8 cellular contexts compared by ENCODE assay signal in the genomic region with DNA sequence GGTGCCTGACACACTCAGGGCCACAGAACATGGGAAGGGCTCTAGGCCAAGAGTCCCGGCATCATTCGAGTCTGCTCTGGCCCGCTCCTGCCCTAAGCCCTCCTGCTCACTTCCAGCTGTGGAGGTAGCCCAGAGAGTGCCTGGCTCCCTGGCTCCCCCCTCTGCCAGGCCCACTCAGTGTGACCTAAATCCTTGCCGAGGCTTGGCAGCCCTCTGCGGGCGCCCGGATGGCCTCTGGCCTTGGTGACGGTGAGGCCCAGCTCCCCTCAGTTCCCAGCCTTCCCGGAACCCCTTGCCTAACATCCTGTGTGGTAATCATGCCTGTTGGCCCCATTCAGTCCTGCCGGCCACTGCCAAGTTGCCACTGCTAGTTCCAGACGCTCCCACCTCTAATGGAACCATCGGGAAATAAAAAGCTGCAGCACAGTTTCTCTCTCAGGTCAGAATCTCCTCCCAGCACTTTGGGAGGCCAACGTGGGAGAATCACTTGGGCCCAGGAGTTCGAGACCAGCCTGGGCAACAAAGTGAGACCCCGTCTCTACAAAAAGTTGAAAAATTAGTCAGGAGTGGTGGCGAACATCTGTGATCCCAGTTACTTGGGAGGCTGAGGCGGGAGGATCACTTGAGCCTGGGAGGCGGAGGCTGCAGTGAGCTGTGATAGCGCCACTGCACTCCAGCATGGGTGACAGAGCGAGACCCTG. TPM values are rescaled to one million over a fixed set of nuclear protein-coding genes. Genes with fewer than 3 reads are reported as not detected.
A peak's percentile ranks its signal among the peaks of the same experiment; 100 is the strongest.
DNase-seq lines count a peak whose midpoint lies in the region; ATAC-seq, FAIRE-seq and TF ChIP-seq lines count a peak whose summit lies in the region.

No MANE protein-coding gene starts in this region.

- no peak for TF ChIP-seq CTCF in CD14-positive monocyte (IDR thresholded peaks at IDR 0.05)
- TF ChIP-seq CTCF in pancreas (IDR thresholded peaks at IDR 0.05): no peak
- TF ChIP-seq CTCF in D721Med (IDR thresholded peaks at IDR 0.05; ENCODE audit: insufficient read depth, missing control alignments): no peak

- intact Hi-C loops in CD14-positive monocyte (cut with micrococcal nuclease): loop anchor here in 1 of 2 donors (5.0 kb wide), 1 partner anchor 59 kb away; the partner anchor contains the start of gene SPSB1
- intact Hi-C loops in pancreas (cut with DNase I): no loop called here

- H3K27ac ChIP-seq in SJCRH30: no peak overlapping the region
- H3K27ac ChIP-seq in pancreas: peak overlapping the region; percentile 29 to 97 (median 80)

- ATAC-seq in pancreas (peak; percentile 11 to 65 (median 27)), HG03135 (IDR thresholded peaks at IDR 0.05; ENCODE audit: unreplicated experiment) (no peak)

- no peak for FAIRE-seq in pancreas (lab: Jason Lieb, UNC)
- no peak for FAIRE-seq in D721Med (lab: Jason Lieb, UNC)

- peaks cover 12% of the 10 kb centered on the region for H3K4me1 ChIP-seq in SJCRH30
- H3K4me1 ChIP-seq in pancreas: peaks cover 9 to 26% (median 10%) of the 10 kb centered on the region in 3 donors

- peaks cover 5 to 12% (median 5%) of the 10 kb centered on the region in 3 donors for H3K27me3 Mint-ChIP-seq in CD14-positive monocyte (ENCODE audit: low read depth in 3 of 3)

- H3K4me3 Mint-ChIP-seq in CD14-positive monocyte: peak overlapping the region; percentile 86 to 89

- H3K4me3 ChIP-seq in SJCRH30: no peak overlapping the region
- no peak overlapping the region for H3K4me3 ChIP-seq in pancreas

- H3K36me3 ChIP-seq in SJCRH30: no peaks in the 10 kb centered on the region
- H3K36me3 ChIP-seq in pancreas: no peaks in the 10 kb centered on the region

- H3K27ac Mint-ChIP-seq in CD14-positive monocyte: peak overlapping the region; percentile 96 to 98 (median 98)

- WGBS in pancreas, 2 donors: 62 to 63% methylated on average over 20 of the region's 20 CpGs

- DNase-seq in CD14-positive monocyte (ENCODE audit: low spot score) (peak; percentile 73), SJCRH30 (peak; percentile 25 to 51), globus pallidus (ENCODE audit: low spot score) (peak; percentile 62), pancreas (peak; percentile 56 to 80 (median 70)), D721Med (ENCODE audit: insufficient read length, low spot score) (no peak), DMS153 (lab: John Stamatoyannopoulos, UW) (no peak), NCI-H1694 treated with DMSO at 0.1 percent for 48 hours (lab: John Stamatoyannopoulos, UW) (no peak)

- peaks cover 0 to 5% (median 0%) of the 10 kb centered on the region in 7 donors for H3K9me3 Mint-ChIP-seq in CD14-positive monocyte

- H3K4me1 Mint-ChIP-seq in CD14-positive monocyte: peaks cover 75% of the 10 kb centered on the region

- H3K9me3 ChIP-seq in SJCRH30 (replicated peaks): no peaks in the 10 kb centered on the region
- no peaks in the 10 kb centered on the region for H3K9me3 ChIP-seq in pancreas

- peaks cover 12 to 13% of the 10 kb centered on the region in 2 donors for H3K36me3 Mint-ChIP-seq in CD14-positive monocyte

- H3K27me3 ChIP-seq in SJCRH30 (no peaks in the 10 kb centered on the region), pancreas (no peaks in the 10 kb centered on the region)

RNA-seq across cellular contexts. Expression of gene H6PD, which starts 1.2 kb away (rescaled TPM):
- polyA plus RNA-seq in CD14-positive monocyte: 10 to 100 TPM in 1 of 2 donors, 1 to 10 TPM in 1; 8.6 to 15.9 TPM
- total RNA-seq in SJCRH30 (2014; rRNA removed; shearing (Covaris generic)): 5.9 and 7.0 TPM in 2 replicates
- total RNA-seq in pancreas: 10 to 100 TPM; 14.2 to 34.2 (median 18.5) TPM
- polyA plus RNA-seq in pancreas: 10 to 100 TPM in 1 of 2 donors, 1 to 10 TPM in 1; 8.7 to 13.4 TPM

RNA-seq across cellular contexts. Expression of gene SPSB1, which starts 59.3 kb away (rescaled TPM):
- polyA plus RNA-seq in CD14-positive monocyte (1 to 10 TPM in 1 of 2 donors, under 1 TPM in 1; 0.15 to 1.2 TPM), pancreas (10 to 100 TPM; 11.9 to 15.4 TPM)
- 0.20 and 0.43 TPM in 2 replicates for total RNA-seq in SJCRH30 (2014; rRNA removed; shearing (Covaris generic))
- total RNA-seq in pancreas: 10 to 100 TPM; 10.5 to 27.5 (median 21.0) TPM

Comparison
In these comparisons a context has a peak if more than half of its experiments do, and no peak if none do; other contexts are left out.
1. DNase-seq: peak in CD14-positive monocyte (single experiment), SJCRH30 (2 of 2), globus pallidus (single experiment) and pancreas (6 of 6); none in D721Med (single experiment), DMS153 (single experiment) and NCI-H1694 treated with DMSO at 0.1 percent for 48 hours (single experiment).